28 cellular contexts compared by ENCODE assay signal in the genomic region with DNA sequence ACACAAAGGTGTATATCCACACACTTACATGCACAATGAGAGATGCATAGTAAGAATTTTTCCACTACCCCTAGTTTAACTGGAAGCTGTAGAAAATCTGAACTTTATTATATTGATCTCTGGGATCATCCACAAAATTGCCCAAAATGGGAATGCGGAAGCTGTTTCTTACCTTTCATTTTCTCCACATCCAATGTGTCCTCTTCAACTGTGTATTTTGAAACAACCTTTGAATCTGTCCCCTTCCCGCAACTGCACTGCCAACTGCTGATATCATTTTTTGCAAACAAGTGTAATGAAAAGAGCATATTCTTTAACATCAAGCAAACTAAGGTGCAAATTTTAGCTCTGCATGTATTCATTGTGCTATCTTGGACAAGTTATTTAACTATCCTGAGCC.
"Had no signal": no experiment of that assay in that cellular context is flagged by ENCODE, and none has a peak within 500 bp of the region (broad histone marks: within the 10 kb centered on the region; RNA-seq: fewer than 3 reads in every experiment).

No MANE protein-coding gene starts in this region.

- DNase-seq: natural killer cell; occipital lobe; ovary; posterior cingulate gyrus; psoas muscle; right cardiac atrium; spleen; stimulated activated CD4-positive, alpha-beta T cell treated with anti-CD3 and anti-CD28 coated beads, Interleukin-12 subunit alpha, Interleukin-12 subunit beta, amount 100 ng/mL, for 4 hours; stimulated activated CD4-positive, alpha-beta T cell treated with anti-CD3 and anti-CD28 coated beads, Interleukin-1b, Interleukin-23, amount 100 ng/mL, for 48 hours; stimulated activated CD4-positive, alpha-beta T cell treated with anti-CD3 and anti-CD28 coated beads, Interleukin-4, amount 100 ng/mL, for 1 hour; stimulated activated CD4-positive, alpha-beta T cell treated with anti-CD3 and anti-CD28 coated beads, Interleukin-4, amount 100 ng/mL, for 4 hours; stimulated activated CD8-positive, alpha-beta memory T cell treated with anti-CD3 and anti-CD28 coated beads, Interleukin-4, amount 100 ng/mL, for 48 hours; stimulated activated naive CD4-positive, alpha-beta T cell; stimulated activated naive CD8-positive, alpha-beta T cell treated with anti-CD3 and anti-CD28 coated beads, Interleukin-15, amount 100 ng/mL, for 72 hours; stimulated activated naive CD8-positive, alpha-beta T cell treated with anti-CD3 and anti-CD28 coated beads, Interleukin-15, Interleukin-2, amounts not matched to agents 100 U/mL and 50 U/mL, for 24 hours; substantia nigra; testis; tibial artery; transverse colon; upper lobe of right lung; uterus had no signal

- H3K27ac ChIP-seq: neural progenitor cell, ovary, parathyroid adenoma, psoas muscle, skin epidermis, spleen, suprapubic skin, testis, tibial artery, transverse colon, upper lobe of right lung, uterus had no signal

- H3K79me2 ChIP-seq: parathyroid adenoma had no signal

- H3K9me3 ChIP-seq: ovary, psoas muscle, spleen, suprapubic skin, testis, tibial artery, transverse colon, upper lobe of right lung, uterus had no signal

- H3K4me3 ChIP-seq: neural progenitor cell, ovary, psoas muscle, skin epidermis, smooth muscle cell, spleen, suprapubic skin, testis, tibial artery, transverse colon, upper lobe of right lung, uterus had no signal

- H3K36me3 ChIP-seq: neural progenitor cell, ovary, spleen, suprapubic skin, tibial artery, transverse colon, upper lobe of right lung, uterus had no signal

- ATAC-seq: natural killer cell; psoas muscle; right cardiac atrium; sciatic nerve; stimulated activated memory B cell treated with anti-CD40 and anti-IgM and Interleukin-4, amounts not matched to agents 10 μg/mL and 1 μg/mL and 100 μg/mL, for 72 hours; stimulated activated naive CD8-positive, alpha-beta T cell treated with anti-CD3 and anti-CD28 coated beads, Interleukin-15, amount 100 ng/mL, for 72 hours; stimulated activated naive CD8-positive, alpha-beta T cell treated with anti-CD3 and anti-CD28 coated beads, Interleukin-15, Interleukin-2, amounts not matched to agents 100 U/mL and 50 U/mL, for 24 hours; upper lobe of right lung had no signal

- H3K27me3 ChIP-seq: neural progenitor cell, ovary, spleen, suprapubic skin, testis, tibial artery, transverse colon, upper lobe of right lung, uterus had no signal

- H3K4me2 ChIP-seq: neural progenitor cell, smooth muscle cell had no signal

- H2AFZ ChIP-seq: neural progenitor cell, parathyroid adenoma had no signal

- H3K9ac ChIP-seq: neural progenitor cell, parathyroid adenoma had no signal

- H3K4me1 ChIP-seq: neural progenitor cell, parathyroid adenoma, suprapubic skin, transverse colon, upper lobe of right lung, uterus had no signal
